Comparison of ENCODE assay signal across 8 cellular contexts in genomic region chr5:119315516-119315949, GRCh38. TPM values are rescaled to one million over a fixed set of nuclear protein-coding genes. Genes with fewer than 3 reads are reported as not detected.
DNase-seq lines count a peak whose midpoint lies in the region; ATAC-seq, FAIRE-seq and TF ChIP-seq lines count a peak whose summit lies in the region.

No MANE protein-coding gene starts in this region.

- H3K4me3 Mint-ChIP-seq in nephron progenitor cell, result no peak overlapping the region

- SMC1A ChIA-PET in GM12878 (lab: Charles Lee; ENCODE audit: uncharacterized antibody, unreplicated experiment), result interaction anchor here (0.6 to 19.0 kb wide), 45 partner anchors 8 to 332 kb away, joined by 3 to 393 read pairs (median 5); partner anchors contain the start of genes DMXL1, DTWD2 and TNFAIP8

- H3K27ac ChIP-seq in DND-41 (ENCODE audit: low read length) (peak overlapping the region; percentile 81), Peyer's patch (peak overlapping the region in 1 of 4 donors; percentile 57), GM12878 (ENCODE audit: control insufficient read depth, insufficient read depth) (peak overlapping the region; percentile 68)

- intact Hi-C loops in GM12878 (cut with micrococcal nuclease; ENCODE audit: unreplicated experiment), result loop anchor here (1.0 to 2.0 kb wide), 2 partner anchors 25 to 97 kb away; no protein-coding TSS in a partner anchor

- no peak overlapping the region for H3K27ac Mint-ChIP-seq in nephron progenitor cell

- H3K27me3 ChIP-seq in DND-41 (ENCODE audit: insufficient read depth, low read length, poor library complexity) (no peaks in the 10 kb centered on the region), Peyer's patch (no peaks in the 10 kb centered on the region), GM12878 (replicated peaks in 1 of 2; ENCODE audit: control insufficient read depth in 2 of 2, insufficient read depth in 2 of 2, low read length in 1 of 2) (no peaks in the 10 kb centered on the region)

- peak; percentile 87 for TF ChIP-seq RAD21 in GM12878 (IDR thresholded peaks at IDR 0.05; ENCODE audit: insufficient read depth, low read depth, low read length)

- no peak overlapping the region for H2AFZ ChIP-seq in DND-41 (ENCODE audit: low read depth, low read length)
- peak overlapping the region; percentile 70 for H2AFZ ChIP-seq in GM12878 (ENCODE audit: control insufficient read depth, low read depth, low read length)

- DNase-seq in DND-41 (peak; percentile 71), Peyer's patch (peak in 2 of 3 donors; percentile 64 to 71), GM12878 (ENCODE audit: low read depth, low spot score) (peak; percentile 69), medulla oblongata (ENCODE audit: extremely low spot score) (peak; percentile 45), KG1 (lab: John Stamatoyannopoulos, UW) (no peak), nephron progenitor cell (no peak)

- WGBS in GM12878 (ENCODE audit: insufficient coverage, insufficient replicate concordance, low lambda C conversion rate, missing lambda C conversion rate), result 0% methylated on average over 2 of the region's 2 CpGs

- no TSS peak for BruUV-seq in GM12878 (replicated peaks; lab: Mats Ljungman, UMichigan)

- in situ Hi-C loops in GM12878 (cut with MboI), result no loop called here

- H3K9me3 ChIP-seq in DND-41 (ENCODE audit: insufficient read depth, low read length, severe bottlenecking) (no peaks in the 10 kb centered on the region), Peyer's patch (no peaks in the 10 kb centered on the region), GM12878 (replicated peaks; ENCODE audit: control insufficient read depth, insufficient read depth, low read length) (no peaks in the 10 kb centered on the region)

- TF ChIP-seq CTCF in DND-41 (IDR thresholded peaks at IDR 0.05; ENCODE audit: borderline replicate concordance, extremely low read depth, low read length, poor library complexity, severe bottlenecking), result peak; percentile 74
- peak; percentile 36 to 51 (median 42) for TF ChIP-seq CTCF in Peyer's patch (IDR thresholded peaks at IDR 0.05)
- peak; percentile 61 to 73 (median 63); a peak in 5 of 6 replicates for TF ChIP-seq CTCF in GM12878 (IDR thresholded peaks at IDR 0.05 in 2 of 3, conservative IDR thresholded peaks at IDR 0.05 in 1 of 3; ENCODE audit: control insufficient read depth in 2 of 3, extremely low read depth in 1 of 3, insufficient read depth in 1 of 3, low read depth in 3 of 3, low read length in 3 of 3)
- no peak for TF ChIP-seq CTCF in nephron progenitor cell (IDR thresholded peaks at IDR 0.05)

- no peak overlapping the region for H3K4me3 ChIP-seq in DND-41 (ENCODE audit: low read depth in 1 of 2, low read length in 2 of 2)
- H3K4me3 ChIP-seq in Peyer's patch, result no peak overlapping the region
- H3K4me3 ChIP-seq in GM12878, result no peak overlapping the region

- TF ChIP-seq POLR2A in Peyer's patch (IDR thresholded peaks at IDR 0.05), result no peak
- no peak for TF ChIP-seq POLR2A in GM12878 (IDR thresholded peaks at IDR 0.05; ENCODE audit: low read depth, low read length)

- peaks cover under 1% of the 10 kb centered on the region for H3K36me3 Mint-ChIP-seq in nephron progenitor cell (ENCODE audit: low read depth)

- RAD21 ChIA-PET in GM12878 (lab: Charles Lee; ENCODE audit: unreplicated experiment), result interaction anchor here (0.7 to 9.5 kb wide), 44 partner anchors 9 to 431 kb away, joined by 3 to 303 read pairs (median 6); partner anchors contain the start of genes DMXL1, DTWD2 and TNFAIP8

- POLR2A ChIA-PET in GM12878 (lab: Charles Lee), result interaction anchor here (0.6 to 3.4 kb wide), 24 partner anchors 8 to 292 kb away, joined by 3 to 17 read pairs (median 4); partner anchors contain the start of gene TNFAIP8

- TF ChIP-seq EP300 in GM12878 (IDR thresholded peaks at IDR 0.05; ENCODE audit: borderline replicate concordance in 1 of 2, control insufficient read depth in 1 of 2, low read depth in 2 of 2, low read length in 2 of 2), result no peak

- H3K4me1 Mint-ChIP-seq in nephron progenitor cell, result peaks cover 32% of the 10 kb centered on the region

- CTCF ChIA-PET in GM12878 (lab: Yijun Ruan, JAX), result interaction anchor here (0.6 to 12.6 kb wide), 51 partner anchors 9 to 430 kb away, joined by 3 to 413 read pairs (median 6); partner anchors contain the start of genes DMXL1, DTWD2 and TNFAIP8

- H3K79me2 ChIP-seq in DND-41 (ENCODE audit: insufficient read depth, low read length) (peaks cover 100% of the 10 kb centered on the region), GM12878 (ENCODE audit: control insufficient read depth, insufficient read depth, low read length) (peaks cover 83% of the 10 kb centered on the region)

- H3K4me1 ChIP-seq in DND-41 (ENCODE audit: insufficient read depth, low read length), result peaks cover 95% of the 10 kb centered on the region
- H3K4me1 ChIP-seq in Peyer's patch, result peaks cover 0 to 18% (median 9%) of the 10 kb centered on the region in 4 donors
- peaks cover 64% of the 10 kb centered on the region for H3K4me1 ChIP-seq in GM12878 (ENCODE audit: control insufficient read depth, insufficient read depth, low read length)

- H3K9ac ChIP-seq in DND-41 (ENCODE audit: low read depth, low read length) (peak overlapping the region; percentile 16; the same call in 1 of the 2 replicates), GM12878 (ENCODE audit: control insufficient read depth, insufficient read depth, low read length) (no peak overlapping the region)

- H3K27me3 Mint-ChIP-seq in nephron progenitor cell (ENCODE audit: low read depth, poor library complexity), result no peaks in the 10 kb centered on the region

- ATAC-seq in DND-41 (ENCODE audit: insufficient read depth, low read depth) (peak; percentile 78), GM19395 (IDR thresholded peaks at IDR 0.05; ENCODE audit: unreplicated experiment) (peak; percentile 77), HG03342 (IDR thresholded peaks at IDR 0.05; ENCODE audit: unreplicated experiment) (peak; percentile 80), GM12878 (peak; percentile 89)

- H3K4me2 ChIP-seq in DND-41 (ENCODE audit: insufficient read depth, low read length) (peak overlapping the region; percentile 17), GM12878 (ENCODE audit: control insufficient read depth, insufficient read depth) (peak overlapping the region; percentile 46)

- no peaks in the 10 kb centered on the region for H4K20me1 ChIP-seq in DND-41 (ENCODE audit: insufficient read depth, low read length)
- H4K20me1 ChIP-seq in GM12878 (ENCODE audit: control insufficient read depth, insufficient read depth), result no peaks in the 10 kb centered on the region

- H3K9me3 Mint-ChIP-seq in nephron progenitor cell, result no peaks in the 10 kb centered on the region

- H3K36me3 ChIP-seq in DND-41 (ENCODE audit: insufficient read depth, low read length), result peaks cover 33% of the 10 kb centered on the region
- H3K36me3 ChIP-seq in Peyer's patch, result no peaks in the 10 kb centered on the region
- 0 out of 4 replicates have a peak, but pooled peaks cover 0 to 4% of the 10 kb centered on the region in 2 experiments for H3K36me3 ChIP-seq in GM12878 (ENCODE audit: control insufficient read depth in 2 of 2, insufficient read depth in 2 of 2, low read length in 1 of 2)

- peak; percentile 92 for FAIRE-seq in GM12878 (lab: Jason Lieb, UNC)

TF ChIP-seq in GM12878, 131 proteins besides CTCF, POLR2A, EP300 and RAD21 (continues in another document):
- no peak for TF ChIP-seq MLLT1 (IDR thresholded peaks at IDR 0.05)
- TF ChIP-seq HDGF (IDR thresholded peaks at IDR 0.05), result no peak
- TF ChIP-seq YY1 (IDR thresholded peaks at IDR 0.05; ENCODE audit: low read depth, low read length), result peak; percentile 79; the same call in 1 of the 2 replicates
- TF ChIP-seq BHLHE40 (IDR thresholded peaks at IDR 0.05; ENCODE audit: borderline replicate concordance in 1 of 2, low read depth in 2 of 2, low read length in 1 of 2), result 0 out of 4 replicates have a peak, but pooled peaks of 1 of the 2 experiments have one; percentile 4
- TF ChIP-seq ETV6 (conservative IDR thresholded peaks at IDR 0.05 in 1 of 2, IDR thresholded peaks at IDR 0.05 in 1 of 2; ENCODE audit: borderline replicate concordance in 1 of 2, low read depth in 1 of 2), result peak in 1 of 2 experiments; percentile 56; a peak in 2 of 4 replicates

RNA-seq across cellular contexts. Expression of gene TNFAIP8, which starts 40.3 kb away (rescaled TPM):
- 10 to 100 TPM in 2 of 4 donors, 1 to 10 TPM in 2; 3.0 to 47.9 (median 10.2) TPM for total RNA-seq in Peyer's patch
- total RNA-seq in GM12878 (2013; cell fraction: nucleolus; rRNA removed), result 75.1 and 80.9 TPM in 2 replicates
- total RNA-seq in GM12878 (2014; rRNA removed), result 140 and 157 TPM in 2 replicates
- total RNA-seq in GM12878 (2014; rRNA removed; fragmentation: Illumina TruSeq; extraction: Trizol), result 178 and 183 TPM in 2 replicates
- 116 and 124 TPM in 2 replicates for total RNA-seq in GM12878 (2021)
- 51.5 TPM for polyA plus RNA-seq in GM12878 (2011; ENCODE audit: low read depth)
- polyA plus RNA-seq in GM12878 (2011; rRNA removed), result 169 and 264 TPM in 2 replicates
- 66.2 and 70.2 TPM in 2 replicates for polyA plus RNA-seq in GM12878 (2011; cell fraction: cytosol; rRNA removed)
- polyA plus RNA-seq in GM12878 (2011; cell fraction: nucleus; rRNA removed), result 51.6 and 57.2 TPM in 2 replicates
- 82.6 and 119 TPM in 2 replicates for polyA plus RNA-seq in GM12878 (2012)
- polyA plus RNA-seq in GM12878 (2014; fragmentation: Illumina TruSeq; extraction: Trizol), result 180 and 219 TPM in 2 replicates
- polyA plus RNA-seq in GM12878 (2014; fragmentation: Nextera tagmentation; extraction: Ambion mirVana), result 100 to 1,000 TPM; 217 to 324 TPM
- polyA plus RNA-seq in GM12878 (2014; rRNA removed), result 108 and 144 TPM in 2 replicates
- polyA plus RNA-seq in GM12878 (2016; fragmentation: Nextera tagmentation; extraction: Ambion mirVana), result 100 to 1,000 TPM; 177 to 181 TPM
- polyA minus RNA-seq in GM12878 (2011; rRNA and poly(A)+ RNA removed), result 69.6 and 132 TPM in 2 replicates
- 56.4 and 60.0 TPM in 2 replicates for polyA minus RNA-seq in GM12878 (2011; cell fraction: cytosol; rRNA and poly(A)+ RNA removed)
- polyA minus RNA-seq in GM12878 (2011; cell fraction: nucleus; rRNA and poly(A)+ RNA removed), result 30.6 and 45.0 TPM in 2 replicates

Comparison
In these comparisons a context has a peak if more than half of its experiments do, and no peak if none do; other contexts are left out.
1. DNase-seq: peak in DND-41 (single experiment), Peyer's patch (2 of 3), GM12878 (single experiment) and medulla oblongata (single experiment); none in KG1 (single experiment) and nephron progenitor cell (single experiment).
2. Peak in every context shown above with its lines, with median percentiles within 50 percentile points of each other: ATAC-seq.